In the genomic region with DNA sequence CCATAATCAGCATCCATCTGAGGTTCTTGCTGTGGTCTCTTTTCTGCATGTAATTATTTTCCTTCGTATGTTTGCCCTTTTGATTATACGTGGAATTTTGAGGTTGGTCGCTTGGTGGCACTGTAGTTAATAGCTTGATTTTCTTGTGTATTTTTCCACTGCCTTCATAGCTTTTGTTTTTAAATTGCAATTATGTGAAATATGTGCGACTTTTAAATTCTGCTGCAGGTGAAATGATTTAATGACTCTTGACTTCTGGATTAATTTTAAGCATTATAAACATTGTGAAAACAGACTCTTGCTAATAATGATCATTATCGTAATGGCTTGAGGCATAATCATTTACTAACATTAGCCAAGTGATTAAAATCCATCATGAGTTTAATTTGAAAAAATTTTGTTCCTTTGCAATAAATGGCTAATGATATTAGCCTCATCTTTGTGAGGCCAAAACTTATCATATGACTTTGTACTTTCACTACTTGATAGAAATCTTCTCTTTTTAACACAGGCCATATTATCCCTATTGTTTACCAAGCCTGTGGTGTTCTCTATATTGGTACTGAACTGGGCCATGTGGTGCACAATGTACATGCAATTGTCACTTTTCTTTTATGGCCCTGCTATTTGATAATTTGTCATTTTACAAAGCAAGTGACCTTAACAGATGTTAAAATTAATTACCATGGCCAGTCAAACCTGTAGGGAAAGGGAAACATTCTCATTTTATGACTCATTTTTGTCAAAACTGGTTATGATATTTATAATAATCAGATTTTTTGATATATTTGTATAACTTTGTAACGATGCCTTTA, we compare ENCODE assay signal across 8 cellular contexts.
DNase-seq lines count a peak whose midpoint lies in the region; ATAC-seq lines count a peak whose summit lies in the region.

No MANE protein-coding gene starts in this region.

- in situ Hi-C loops in G401 (cut with HindIII; ENCODE audit: low sequenced_read_pairs): no loop called here

- no peaks in the 10 kb centered on the region for H3K9me3 Mint-ChIP-seq in activated T-cell treated with anti-CD3 and anti-CD28 coated beads, Interleukin-2, amount 50 U/mL, for 4 hours

- no peak overlapping the region for H3K4me3 Mint-ChIP-seq in activated T-cell treated with anti-CD3 and anti-CD28 coated beads, Interleukin-2, amount 50 U/mL, for 4 hours

- ATAC-seq in HG02678 (IDR thresholded peaks at IDR 0.05; ENCODE audit: unreplicated experiment) (peak; percentile 53), HG03378 (IDR thresholded peaks at IDR 0.05; ENCODE audit: unreplicated experiment) (no peak)
- no peak for ATAC-seq in activated T-cell treated with anti-CD3 and anti-CD28 coated beads, Interleukin-2, amount 50 U/mL, for 4 hours

- H3K27me3 Mint-ChIP-seq in activated T-cell treated with anti-CD3 and anti-CD28 coated beads, Interleukin-2, amount 50 U/mL, for 4 hours (ENCODE audit: low read depth): peaks cover 9% of the 10 kb centered on the region

- DNase-seq in G401 (ENCODE audit: low spot score) (peak; percentile 55), NCI-H226 (peak; percentile 7), glomerular visceral epithelial cell (ENCODE audit: extremely low spot score) (peak; percentile 66), retina (peak; percentile 59)
- peak; percentile 8 for DNase-seq in activated T-cell treated with anti-CD3 and anti-CD28 coated beads, Interleukin-2, amount 50 U/mL, for 4 hours
- no peak for DNase-seq in activated CD8-positive, alpha-beta memory T cell treated with anti-CD3 and anti-CD28 coated beads, Interleukin-2, amount 50 U/mL, for 4 hours

- H3K4me1 Mint-ChIP-seq in activated T-cell treated with anti-CD3 and anti-CD28 coated beads, Interleukin-2, amount 50 U/mL, for 4 hours (ENCODE audit: low read depth): no peaks in the 10 kb centered on the region

- H3K36me3 Mint-ChIP-seq in activated T-cell treated with anti-CD3 and anti-CD28 coated beads, Interleukin-2, amount 50 U/mL, for 4 hours (ENCODE audit: insufficient read depth): no peaks in the 10 kb centered on the region
